Comparison of ENCODE assay signal across 8 cellular contexts in the genomic region with DNA sequence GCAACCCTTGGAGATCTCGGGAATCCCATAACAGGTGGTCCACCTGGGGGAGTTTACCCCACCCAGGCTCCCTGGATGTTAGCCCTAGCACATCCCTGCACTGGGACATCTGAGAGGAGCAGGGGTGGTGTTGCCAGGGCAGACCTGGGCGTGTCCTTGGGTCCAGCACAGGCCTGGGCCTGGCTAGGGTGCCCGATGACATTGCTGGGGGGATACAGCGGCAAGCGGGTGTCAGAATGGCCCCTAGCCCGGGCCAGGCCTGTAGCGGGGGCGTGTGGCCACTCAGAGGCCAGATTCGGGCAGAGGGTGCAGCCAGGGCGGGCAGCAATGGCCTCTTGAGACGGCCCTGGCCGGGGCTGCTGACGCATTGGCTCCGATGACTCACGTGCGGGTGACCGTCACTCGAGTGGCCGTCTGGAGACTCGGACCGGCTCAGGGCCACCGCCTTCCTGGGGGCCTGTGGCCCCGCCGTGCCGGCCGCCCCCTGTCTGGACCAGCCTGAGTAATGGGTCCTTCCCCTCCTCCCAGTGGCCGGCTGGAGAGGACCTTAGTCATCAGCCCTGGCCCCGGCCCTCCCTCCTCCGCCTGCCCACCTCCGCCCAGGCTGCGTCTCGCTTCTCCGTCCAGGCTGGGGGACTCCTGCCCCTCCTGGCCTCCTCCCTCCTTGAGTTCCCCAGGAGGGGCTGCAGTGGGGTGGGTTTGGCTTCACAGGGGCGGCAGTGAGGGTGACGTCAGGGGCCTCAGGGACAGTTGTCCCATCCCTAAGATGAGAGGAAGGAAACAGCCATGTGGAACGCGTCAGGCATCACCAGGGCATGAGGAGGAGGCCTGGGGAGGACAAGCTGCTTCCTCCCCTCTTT. TPM values are rescaled to one million over a fixed set of nuclear protein-coding genes. Genes with fewer than 3 reads are reported as not detected.
DNase-seq lines count a peak whose midpoint lies in the region; ATAC-seq, FAIRE-seq and TF ChIP-seq lines count a peak whose summit lies in the region.
"Had no signal": no experiment of that assay in that cellular context is flagged by ENCODE, and none has a peak within 500 bp of the region (broad histone marks: within the 10 kb centered on the region; RNA-seq: fewer than 3 reads in every experiment).

No MANE protein-coding gene starts in this region.

- H3K27me3 ChIP-seq in colonic mucosa (no peaks in the 10 kb centered on the region), trophoblast cell (ENCODE audit: insufficient read depth, low read length) (no peaks in the 10 kb centered on the region), foreskin keratinocyte (peaks cover 19% of the 10 kb centered on the region)

- H3K14ac ChIP-seq in trophoblast cell (ENCODE audit: low read length), result no peak overlapping the region

- H3K4me1 ChIP-seq in colonic mucosa, result no peaks in the 10 kb centered on the region
- H3K4me1 ChIP-seq in trophoblast cell (ENCODE audit: control insufficient read depth in 1 of 2, insufficient read depth in 2 of 2, low read length in 2 of 2), result peaks cover 16 to 19% of the 10 kb centered on the region in 2 experiments
- H3K4me1 ChIP-seq in foreskin keratinocyte, result no peaks in the 10 kb centered on the region

- WGBS in trophoblast cell (ENCODE audit: extremely low coverage, insufficient coverage, insufficient read length), result no CpG with 5 or more reads among the region's 37 CpGs

- no peaks in the 10 kb centered on the region for H3K36me3 ChIP-seq in colonic mucosa
- H3K36me3 ChIP-seq in trophoblast cell (ENCODE audit: control insufficient read depth in 1 of 2, insufficient read depth in 2 of 2, low read length in 2 of 2), result no peaks in the 10 kb centered on the region

- H2BK120ac ChIP-seq in trophoblast cell (ENCODE audit: insufficient read depth, low read length, poor library complexity), result no peak overlapping the region

- H3K23ac ChIP-seq in trophoblast cell (ENCODE audit: low read length), result no peak overlapping the region

- no peak overlapping the region for H2BK12ac ChIP-seq in trophoblast cell (ENCODE audit: low read length)

- no peak overlapping the region for H3K4me2 ChIP-seq in trophoblast cell (ENCODE audit: low read length)

- H3K9ac ChIP-seq in colonic mucosa (ENCODE audit: low read depth in 2 of 2, low read length in 2 of 2) (peak overlapping the region; percentile 26), trophoblast cell (ENCODE audit: low read length) (no peak overlapping the region)

- no peak for ATAC-seq in foreskin keratinocyte

- H2AK5ac ChIP-seq in trophoblast cell (ENCODE audit: low read length), result peak overlapping the region; percentile 24

- peak; percentile 10; the same call in 1 of the 2 replicates for TF ChIP-seq POLR2A in H54 (IDR thresholded peaks at IDR 0.05; ENCODE audit: low read depth, low read length)

- H2BK5ac ChIP-seq in trophoblast cell (ENCODE audit: low read depth, low read length, poor library complexity), result no peak overlapping the region

- TF ChIP-seq CTCF in colonic mucosa (IDR thresholded peaks at IDR 0.05) (no peak), foreskin keratinocyte (conservative IDR thresholded peaks at IDR 0.05) (no peak)

- H3K79me1 ChIP-seq in trophoblast cell (ENCODE audit: low read length), result no peaks in the 10 kb centered on the region

- H4K91ac ChIP-seq in trophoblast cell (ENCODE audit: low read depth, low read length), result peak overlapping the region; percentile 22

- intact Hi-C loops in colonic mucosa (cut with DNase I), result loop anchor here (10.0 kb wide), 1 partner anchor 195 kb away; no protein-coding TSS in a partner anchor

- no peak overlapping the region for H3K4me3 ChIP-seq in colonic mucosa
- no peak overlapping the region for H3K4me3 ChIP-seq in trophoblast cell (ENCODE audit: low read depth, low read length)

- H3K27ac ChIP-seq in colonic mucosa (no peak overlapping the region), trophoblast cell (ENCODE audit: low read depth, low read length) (no peak overlapping the region), foreskin keratinocyte (no peak overlapping the region)

- no peaks in the 10 kb centered on the region for H3K79me2 ChIP-seq in trophoblast cell (ENCODE audit: control insufficient read depth, insufficient read depth, low read length, poor library complexity)

- H3K9me3 ChIP-seq in colonic mucosa (no peaks in the 10 kb centered on the region), trophoblast cell (ENCODE audit: insufficient read depth, low read depth, low read length) (no peaks in the 10 kb centered on the region)

- H2AFZ ChIP-seq in trophoblast cell (ENCODE audit: insufficient read depth, low read length, poor library complexity), result no peak overlapping the region

- no peak overlapping the region for H3K18ac ChIP-seq in trophoblast cell (ENCODE audit: low read length)

- H4K12ac ChIP-seq in trophoblast cell (ENCODE audit: low read depth, low read length), result no peak overlapping the region

- no peak overlapping the region for H4K8ac ChIP-seq in trophoblast cell (ENCODE audit: low read depth, low read length)

- no peak overlapping the region for H3K4ac ChIP-seq in trophoblast cell (ENCODE audit: low read depth, low read length)

- DNase-seq in H54 (ENCODE audit: insufficient read length, low spot score), result peak; percentile 96
- DNase-seq in colonic mucosa, result no peak
- DNase-seq in trophoblast cell, result peak; percentile 94 to 97
- DNase-seq in Kasumi-1 (lab: John Stamatoyannopoulos, UW), result no peak
- no peak for DNase-seq in foreskin keratinocyte
- no peak for DNase-seq in NK-92 treated with Interleukin-12 subunit alpha and Interleukin-12 subunit beta, amount 100 ng/mL, for 24 hours (lab: John Stamatoyannopoulos, UW)
- DNase-seq: activated B cell treated with CpG ODN at 0.5 μM for 24 hours had no signal

- no peak for FAIRE-seq in H54 (lab: Jason Lieb, UNC)
- FAIRE-seq: colon had no signal

RNA-seq across cellular contexts. Expression of a gene that starts 23.2 kb away (rescaled TPM):
- total RNA-seq in colonic mucosa (10 to 100 TPM in 1 of 2 donors, 1 to 10 TPM in 1; 7.6 to 10.3 TPM), foreskin keratinocyte (1.7 and 1.9 TPM in 2 replicates)
- 10.0 and 10.2 TPM in 2 replicates for polyA plus RNA-seq in trophoblast cell (2013)
- polyA plus RNA-seq in foreskin keratinocyte, result 2.9 and 3.5 TPM in 2 replicates

RNA-seq across cellular contexts. Expression of a gene that starts 23.5 kb away (rescaled TPM):
- 10 to 100 TPM in 1 of 2 donors, 1 to 10 TPM in 1; 7.3 to 14.7 TPM for total RNA-seq in colonic mucosa
- 1.8 and 2.1 TPM in 2 replicates for polyA plus RNA-seq in trophoblast cell (2013)
- total RNA-seq in foreskin keratinocyte, result 2.4 and 2.8 TPM in 2 replicates
- polyA plus RNA-seq in foreskin keratinocyte, result 1.5 and 1.8 TPM in 2 replicates

RNA-seq across cellular contexts. Expression of a gene that starts 47.6 kb away (rescaled TPM):
- 1 to 10 TPM in 1 of 2 donors, under 1 TPM in 1; 0.27 to 1.4 TPM for total RNA-seq in colonic mucosa
- 0.50 and 0.56 TPM in 2 replicates for polyA plus RNA-seq in trophoblast cell (2013)
- not detected in 2 replicates for total RNA-seq in foreskin keratinocyte
- not detected in 2 replicates for polyA plus RNA-seq in foreskin keratinocyte
- total RNA-seq: activated B cell treated with CpG ODN at 0.5 μM for 24 hours had no signal

RNA-seq across cellular contexts. Expression of a gene that starts 53.7 kb away (rescaled TPM):
- total RNA-seq in colonic mucosa (1 to 10 TPM in 1 of 2 donors, under 1 TPM in 1; 0.84 to 1.6 TPM), foreskin keratinocyte (0.37 and 0.60 TPM in 2 replicates)
- polyA plus RNA-seq in trophoblast cell (2013), result 1.5 and 2.6 TPM in 2 replicates
- polyA plus RNA-seq in foreskin keratinocyte, result 0.13 and 0.20 TPM in 2 replicates
- total RNA-seq: activated B cell treated with CpG ODN at 0.5 μM for 24 hours had no signal

Comparison
In these comparisons a context has a peak if more than half of its experiments do, and no peak if none do; other contexts are left out.
1. DNase-seq: peak in H54 (single experiment) and trophoblast cell (2 of 2); none in colonic mucosa (single experiment), Kasumi-1 (0 of 2), foreskin keratinocyte (0 of 2) and NK-92 treated with Interleukin-12 subunit alpha and Interleukin-12 subunit beta, amount 100 ng/mL, for 24 hours (single experiment).